In genomic region chr1:69569281-69569970, GRCh38 we compare ENCODE assay signal across 9 cellular contexts. TPM values are rescaled to one million over a fixed set of nuclear protein-coding genes. Genes with fewer than 3 reads are reported as not detected.
A peak's percentile ranks its signal among the peaks of the same experiment; 100 is the strongest.
DNase-seq lines count a peak whose midpoint lies in the region; ATAC-seq and TF ChIP-seq lines count a peak whose summit lies in the region.
"Had no signal": no experiment of that assay in that cellular context is flagged by ENCODE, and none has a peak within 500 bp of the region (broad histone marks: within the 10 kb centered on the region; RNA-seq: fewer than 3 reads in every experiment).

No MANE protein-coding gene starts in this region.

- no peak overlapping the region for H3K27ac Mint-ChIP-seq in activated T-cell treated with anti-CD3 and anti-CD28 coated beads, Interleukin-2, amount 50 U/mL, for 72 hours

- in situ Hi-C loops in astrocyte of the cerebellum (cut with HindIII; ENCODE audit: low sequenced_read_pairs): no loop called here

- peaks cover 5 to 9% of the 10 kb centered on the region in 2 donors for H3K36me3 Mint-ChIP-seq in activated T-cell treated with anti-CD3 and anti-CD28 coated beads, Interleukin-2, amount 50 U/mL, for 72 hours (ENCODE audit: insufficient read depth in 2 of 2)

- peaks cover 10% of the 10 kb centered on the region for H3K4me1 Mint-ChIP-seq in activated T-cell treated with anti-CD3 and anti-CD28 coated beads, Interleukin-2, amount 50 U/mL, for 72 hours (ENCODE audit: low read depth)

- no peaks in the 10 kb centered on the region for H3K36me3 ChIP-seq in kidney epithelial cell (ENCODE audit: control insufficient read depth, insufficient read depth, low read length)

- ATAC-seq in activated T-cell treated with anti-CD3 and anti-CD28 coated beads, Interleukin-2, amount 50 U/mL, for 72 hours (replicated peaks in 1 of 2): no peak
- ATAC-seq in HG03460 (IDR thresholded peaks at IDR 0.05; ENCODE audit: unreplicated experiment): no peak

- TF ChIP-seq CTCF in astrocyte of the cerebellum (IDR thresholded peaks at IDR 0.05; ENCODE audit: low read depth, low read length, missing control alignments): no peak
- no peak for TF ChIP-seq CTCF in kidney epithelial cell (IDR thresholded peaks at IDR 0.05; ENCODE audit: insufficient read depth, low read length, poor library complexity, severe bottlenecking)

- DNase-seq in activated T-cell treated with anti-CD3 and anti-CD28 coated beads, Interleukin-2, amount 50 U/mL, for 72 hours: no peak
- no peak for DNase-seq in activated T-cell treated with anti-CD3 and anti-CD28 coated beads for 4 hours
- no peak for DNase-seq in astrocyte of the cerebellum (ENCODE audit: low read depth)
- no peak for DNase-seq in kidney epithelial cell (ENCODE audit: low read depth)
- DNase-seq in NCI-H345 (lab: John Stamatoyannopoulos, UW): no peak
- no peak for DNase-seq in HK-2 (ENCODE audit: unreplicated experiment)
- DNase-seq: AML-193 had no signal

- peaks cover 41% of the 10 kb centered on the region for H3K27me3 Mint-ChIP-seq in activated T-cell treated with anti-CD3 and anti-CD28 coated beads, Interleukin-2, amount 50 U/mL, for 72 hours (ENCODE audit: low read depth)

- H3K9me3 Mint-ChIP-seq in activated T-cell treated with anti-CD3 and anti-CD28 coated beads, Interleukin-2, amount 50 U/mL, for 72 hours: peaks cover 0 to 3% of the 10 kb centered on the region in 2 donors

- peaks cover 21% of the 10 kb centered on the region for H3K27me3 ChIP-seq in kidney epithelial cell (ENCODE audit: control insufficient read depth, insufficient read depth, low read length)

- peak overlapping the region; percentile 66 to 74 for H3K4me3 Mint-ChIP-seq in activated T-cell treated with anti-CD3 and anti-CD28 coated beads, Interleukin-2, amount 50 U/mL, for 72 hours

- peak overlapping the region; percentile 70 for H3K27ac ChIP-seq in temporal lobe (ENCODE audit: low read depth, low read length)

- H3K4me3 ChIP-seq in astrocyte of the cerebellum (ENCODE audit: low read depth, low read length) (peak overlapping the region; percentile 54), kidney epithelial cell (ENCODE audit: low read depth, low read length) (peak overlapping the region; percentile 51)

RNA-seq across cellular contexts. Expression of gene LRRC7, which starts 1.7 kb away (rescaled TPM):
- total RNA-seq in activated T-cell treated with anti-CD3 and anti-CD28 coated beads, Interleukin-2, amount 50 U/mL, for 72 hours: under 1 TPM in 1 of 2 donors, not detected in 1; 0.22 TPM
- total RNA-seq in kidney epithelial cell: 0.04 TPM in 1 of 2 replicates, not detected in the other
- total RNA-seq in temporal lobe: 215 TPM

Comparison
In these comparisons a context has a peak if more than half of its experiments do, and no peak if none do; other contexts are left out.
1. RNA of gene LRRC7, which starts 1.7 kb away (total RNA-seq): 215 TPM in temporal lobe (single experiment); 0.22 TPM in activated T-cell treated with anti-CD3 and anti-CD28 coated beads, Interleukin-2, amount 50 U/mL, for 72 hours and 0.04 TPM in kidney epithelial cell; every median in the first group is over 100 times any median in the second.